17 cellular contexts compared by ENCODE assay signal in the genomic region with DNA sequence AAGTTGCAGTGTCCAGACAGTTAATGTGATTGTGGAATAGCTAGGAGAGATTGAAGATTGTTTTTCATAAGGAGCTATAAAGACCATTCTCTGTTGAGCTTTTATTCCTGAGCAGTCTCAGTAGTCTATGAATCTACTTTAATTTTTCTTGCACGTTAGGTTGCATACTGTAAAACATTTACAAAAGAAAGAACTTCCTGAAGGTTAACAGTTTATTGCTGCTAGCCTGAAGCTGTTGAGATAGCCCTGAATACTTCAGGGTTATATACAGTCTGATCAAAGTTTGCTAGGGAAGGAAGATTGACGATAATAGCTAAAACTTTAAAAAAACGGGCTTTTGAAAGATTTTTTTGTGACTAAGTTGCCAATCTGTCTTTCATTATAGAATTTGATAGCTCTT.
"Had no signal": no experiment of that assay in that cellular context is flagged by ENCODE, and none has a peak within 500 bp of the region (broad histone marks: within the 10 kb centered on the region; RNA-seq: fewer than 3 reads in every experiment).

No MANE protein-coding gene starts in this region.

- FAIRE-seq: keratinocyte, urothelium cell line had no signal

- H3K9ac ChIP-seq: neural progenitor cell had no signal

- DNase-seq: activated CD4-positive, alpha-beta T cell treated with anti-CD3 and anti-CD28 coated beads, Interleukin-2, amount 50 U/mL, for 4 hours; activated T-cell treated with anti-CD3 and anti-CD28 coated beads for 4 hours; adrenal gland; dorsolateral prefrontal cortex; endodermal cell; left ventricle myocardium superior; mesendoderm; ovary; stimulated activated CD4-positive, alpha-beta T cell treated with anti-CD3 and anti-CD28 coated beads, Interleukin-12 subunit alpha, Interleukin-12 subunit beta, amount 100 ng/mL, for 4 hours; stimulated activated CD4-positive, alpha-beta T cell treated with anti-CD3 and anti-CD28 coated beads, Interleukin-2, amount 100 ng/mL, for 24 hours; T1000 had no signal

- ATAC-seq: activated CD4-positive, CD25-positive, alpha-beta regulatory T cell treated with anti-CD3 and anti-CD28 coated beads, Interleukin-2, amount 50 U/mL, for 24 hours had no signal

- H3K9me3 Mint-ChIP-seq: activated naive CD4-positive, alpha-beta T cell treated with anti-CD3 and anti-CD28 coated beads, Interleukin-2, amount 50 U/mL, for 24 hours; endodermal cell; neural progenitor cell had no signal

- H3K36me3 ChIP-seq: ovary had no signal

- H3K4me2 ChIP-seq: neural progenitor cell had no signal

- H3K4me3 Mint-ChIP-seq: activated naive CD4-positive, alpha-beta T cell treated with anti-CD3 and anti-CD28 coated beads, Interleukin-2, amount 50 U/mL, for 24 hours; endodermal cell; neural progenitor cell had no signal

- H3K4me1 Mint-ChIP-seq: neural progenitor cell had no signal

- H3K27me3 Mint-ChIP-seq: activated naive CD4-positive, alpha-beta T cell treated with anti-CD3 and anti-CD28 coated beads, Interleukin-2, amount 50 U/mL, for 24 hours had no signal

- H3K27ac Mint-ChIP-seq: neural progenitor cell had no signal

- H3K9me3 ChIP-seq: adrenal gland, ovary, thoracic aorta had no signal

- H3K27me3 ChIP-seq: adrenal gland, dorsolateral prefrontal cortex, neural progenitor cell, ovary had no signal

- H2AFZ ChIP-seq: neural progenitor cell had no signal

- H3K4me3 ChIP-seq: adrenal gland, dorsolateral prefrontal cortex, neural progenitor cell, ovary, thoracic aorta had no signal

- H3K27ac ChIP-seq: neural progenitor cell, ovary, thoracic aorta had no signal
